In genomic region chr1:37498872-37499617, GRCh38 we compare ENCODE assay signal across 1 cellular context.
TF ChIP-seq lines count a peak whose summit lies in the region.

No MANE protein-coding gene starts in this region.

TF ChIP-seq in HEK293, 187 proteins besides CTCF, POLR2A, EP300 and RAD21 (continued from another document):
- TF ChIP-seq ZBTB48 (tag by site-specific recombination; IDR thresholded peaks at IDR 0.05) (peak; percentile 75), ZNF202 (tag by site-specific recombination; IDR thresholded peaks at IDR 0.05; ENCODE audit: borderline replicate concordance) (no peak), ZFP3 (tag by site-specific recombination; IDR thresholded peaks at IDR 0.05; ENCODE audit: low read depth) (no peak), REPIN1 (tag by site-specific recombination; IDR thresholded peaks at IDR 0.05; ENCODE audit: low read depth) (no peak), ZNF121 (tag by site-specific recombination; IDR thresholded peaks at IDR 0.05) (0 out of 2 replicates have a peak, but pooled peaks have one; percentile 39), ZNF184 (tag by site-specific recombination; IDR thresholded peaks at IDR 0.05) (no peak), KLF8 (tag by site-specific recombination; IDR thresholded peaks at IDR 0.05) (no peak), ZNF600 (tag by site-specific recombination; IDR thresholded peaks at IDR 0.05) (peak; percentile 62), ZNF266 (tag by site-specific recombination; IDR thresholded peaks at IDR 0.05; ENCODE audit: low read depth) (no peak), ZNF48 (tag by site-specific recombination; IDR thresholded peaks at IDR 0.05) (no peak), HOXA7 (CRISPR knock-in tag; IDR thresholded peaks at IDR 0.05; ENCODE audit: borderline replicate concordance) (no peak), ZFP37 (tag by site-specific recombination; IDR thresholded peaks at IDR 0.05) (no peak), SALL2 (tag by site-specific recombination; IDR thresholded peaks at IDR 0.05; ENCODE audit: borderline replicate concordance) (no peak), ZNF449 (tag by site-specific recombination; IDR thresholded peaks at IDR 0.05) (no peak), PRDM1 (tag by site-specific recombination; IDR thresholded peaks at IDR 0.05) (peak; percentile 19; the same call in 1 of the 2 replicates), ZNF354C (tag by site-specific recombination; IDR thresholded peaks at IDR 0.05; ENCODE audit: borderline replicate concordance, low read depth) (no peak), ZNF133 (tag by site-specific recombination; IDR thresholded peaks at IDR 0.05) (no peak), ZNF692 (tag by site-specific recombination; IDR thresholded peaks at IDR 0.05) (no peak)
